Comparison of ENCODE assay signal across 13 cellular contexts in genomic region chr2:54636425-54637139, GRCh38.
DNase-seq lines count a peak whose midpoint lies in the region; ATAC-seq and TF ChIP-seq lines count a peak whose summit lies in the region.
"Had no signal": no experiment of that assay in that cellular context is flagged by ENCODE, and none has a peak within 500 bp of the region (broad histone marks: within the 10 kb centered on the region; RNA-seq: fewer than 3 reads in every experiment).

No MANE protein-coding gene starts in this region.

- no peak for TF ChIP-seq POLR2A in gastrocnemius medialis (IDR thresholded peaks at IDR 0.05)

- ATAC-seq in gastrocnemius medialis = no peak
- ATAC-seq in GM18517 (IDR thresholded peaks at IDR 0.05; ENCODE audit: unreplicated experiment) = no peak
- no peak for ATAC-seq in HG03097 (IDR thresholded peaks at IDR 0.05; ENCODE audit: low FRiP score, unreplicated experiment)
- ATAC-seq: T-cell had no signal

- H3K4me2 ChIP-seq in GM23248 (ENCODE audit: unreplicated experiment) = peak overlapping the region; percentile 88

- H3K36me3 Mint-ChIP-seq in activated naive CD8-positive, alpha-beta T cell treated with anti-CD3 and anti-CD28 coated beads for 36 hours = peaks cover 18% of the 10 kb centered on the region
- H3K36me3 Mint-ChIP-seq in type B pancreatic cell = peaks cover 63% of the 10 kb centered on the region

- peaks cover 32% of the 10 kb centered on the region for H3K36me3 ChIP-seq in GM23248 (ENCODE audit: low read depth)
- peaks cover 0 to 43% of the 10 kb centered on the region in 2 donors for H3K36me3 ChIP-seq in gastrocnemius medialis

- H2AFZ ChIP-seq in GM23248 = no peak overlapping the region

- no peaks in the 10 kb centered on the region for H3K9me2 ChIP-seq in GM23248 (ENCODE audit: insufficient read depth)

- DNase-seq in GM23248 (peak; percentile 7), foreskin melanocyte (peak; percentile 63), gastrocnemius medialis (no peak), type B pancreatic cell (ENCODE audit: extremely low spot score, unreplicated experiment) (no peak), SW480 (ENCODE audit: low spot score) (no peak)
- DNase-seq in activated naive CD8-positive, alpha-beta T cell treated with anti-CD3 and anti-CD28 coated beads for 36 hours = no peak
- DNase-seq: dermis blood vessel endothelial cell, NCI-H1417, NCI-H510A, T-cell had no signal

- no peaks in the 10 kb centered on the region for H3K27me3 ChIP-seq in GM23248 (replicated peaks; ENCODE audit: insufficient read depth)
- H3K27me3 ChIP-seq in gastrocnemius medialis = no peaks in the 10 kb centered on the region

- no peak overlapping the region for H3K9ac ChIP-seq in GM23248

- no peaks in the 10 kb centered on the region for H3K27me3 Mint-ChIP-seq in activated naive CD8-positive, alpha-beta T cell treated with anti-CD3 and anti-CD28 coated beads for 36 hours
- H3K27me3 Mint-ChIP-seq in type B pancreatic cell = no peaks in the 10 kb centered on the region
- H3K27me3 Mint-ChIP-seq: progenitor cell of endocrine pancreas, T-cell had no signal

- intact Hi-C loops in gastrocnemius medialis (cut with DNase I; ENCODE audit: low total_unique reads) = loop anchor here (10.0 kb wide), 1 partner anchor 112 kb away; no protein-coding TSS in a partner anchor

- no peaks in the 10 kb centered on the region for H3K9me3 Mint-ChIP-seq in activated naive CD8-positive, alpha-beta T cell treated with anti-CD3 and anti-CD28 coated beads for 36 hours
- no peaks in the 10 kb centered on the region for H3K9me3 Mint-ChIP-seq in type B pancreatic cell
- H3K9me3 Mint-ChIP-seq: T-cell had no signal

- H3K4me3 ChIP-seq in GM23248 (no peak overlapping the region), gastrocnemius medialis (no peak overlapping the region)

- H3K27ac ChIP-seq in GM23248 (no peak overlapping the region), gastrocnemius medialis (peak overlapping the region; percentile 77 to 82 (median 80))

- H3K9me3 ChIP-seq in GM23248 (ENCODE audit: low read depth) (no peaks in the 10 kb centered on the region), gastrocnemius medialis (no peaks in the 10 kb centered on the region)

- H3K27ac Mint-ChIP-seq in activated naive CD8-positive, alpha-beta T cell treated with anti-CD3 and anti-CD28 coated beads for 36 hours = peak overlapping the region; percentile 31
- H3K27ac Mint-ChIP-seq in type B pancreatic cell = no peak overlapping the region

- H3F3A ChIP-seq in GM23248 (ENCODE audit: insufficient read depth) = peaks cover 33% of the 10 kb centered on the region

- H3K4me1 ChIP-seq in GM23248 (ENCODE audit: insufficient read depth) (peaks cover 32% of the 10 kb centered on the region), gastrocnemius medialis (peaks cover 31 to 74% of the 10 kb centered on the region in 2 donors)

- H4K20me1 ChIP-seq in GM23248 (ENCODE audit: insufficient read depth) = no peaks in the 10 kb centered on the region

- TF ChIP-seq CTCF in gastrocnemius medialis (IDR thresholded peaks at IDR 0.05 in 4 of 5, conservative IDR thresholded peaks at IDR 0.05 in 1 of 5) (no peak), type B pancreatic cell (conservative IDR thresholded peaks at IDR 0.05) (no peak)

- WGBS in GM23248 (ENCODE audit: low coverage in 1 of 2, low lambda C conversion rate in 2 of 2, missing lambda C conversion rate in 2 of 2), 2 experiments = 88 to 93% methylated on average over 9 of the region's 9 CpGs

- H3K4me1 Mint-ChIP-seq in activated naive CD8-positive, alpha-beta T cell treated with anti-CD3 and anti-CD28 coated beads for 36 hours = peaks cover 42% of the 10 kb centered on the region
- H3K4me1 Mint-ChIP-seq in type B pancreatic cell (ENCODE audit: unreplicated experiment) = peaks cover 21% of the 10 kb centered on the region

- peaks cover 24% of the 10 kb centered on the region; the same call in 1 of the 2 replicates for H3K79me2 ChIP-seq in GM23248 (ENCODE audit: insufficient read depth)

- no peak overlapping the region for H3K4me3 Mint-ChIP-seq in activated naive CD8-positive, alpha-beta T cell treated with anti-CD3 and anti-CD28 coated beads for 36 hours
- no peak overlapping the region for H3K4me3 Mint-ChIP-seq in type B pancreatic cell
- H3K4me3 Mint-ChIP-seq: T-cell had no signal

- in situ Hi-C loops in GM23248 (cut with MboI) = no loop called here
- in situ Hi-C loops in gastrocnemius medialis (cut with MboI; ENCODE audit: low sequenced_read_pairs in 4 of 4) = no loop called here

Comparison
In these comparisons a context has a peak if more than half of its experiments do, and no peak if none do; other contexts are left out.
1. DNase-seq: peak in GM23248 (single experiment) and foreskin melanocyte (single experiment); none in activated naive CD8-positive, alpha-beta T cell treated with anti-CD3 and anti-CD28 coated beads for 36 hours (single experiment), gastrocnemius medialis (0 of 2), type B pancreatic cell (single experiment) and SW480 (single experiment).